In genomic region chr5:34589832-34590231, GRCh38 we compare ENCODE assay signal across 33 cellular contexts.
"Had no signal": no experiment of that assay in that cellular context is flagged by ENCODE, and none has a peak within 500 bp of the region (broad histone marks: within the 10 kb centered on the region; RNA-seq: fewer than 3 reads in every experiment).

No MANE protein-coding gene starts in this region.

- DNase-seq: naive thymus-derived CD8-positive, alpha-beta T cell; nephron progenitor cell; nucleus accumbens; ovary; posterior cingulate gyrus; psoas muscle; right cardiac atrium; right lobe of liver; sigmoid colon; spleen; stimulated activated CD4-positive, alpha-beta T cell treated with anti-CD3 and anti-CD28 coated beads, Interleukin-12 subunit alpha, Interleukin-12 subunit beta, amount 100 ng/mL, for 4 hours; stimulated activated CD4-positive, alpha-beta T cell treated with anti-CD3 and anti-CD28 coated beads, Interleukin-1b, Interleukin-23, amount 100 ng/mL, for 48 hours; stimulated activated CD4-positive, alpha-beta T cell treated with anti-CD3 and anti-CD28 coated beads, Interleukin-4, amount 100 ng/mL, for 1 hour; stimulated activated CD4-positive, alpha-beta T cell treated with anti-CD3 and anti-CD28 coated beads, Interleukin-4, amount 100 ng/mL, for 4 hours; stimulated activated CD8-positive, alpha-beta memory T cell treated with anti-CD3 and anti-CD28 coated beads, Interleukin-4, amount 100 ng/mL, for 48 hours; stimulated activated naive CD4-positive, alpha-beta T cell; stimulated activated naive CD8-positive, alpha-beta T cell treated with anti-CD3 and anti-CD28 coated beads, Interleukin-15, amount 100 ng/mL, for 72 hours; stimulated activated naive CD8-positive, alpha-beta T cell treated with anti-CD3 and anti-CD28 coated beads, Interleukin-15, Interleukin-2, amounts not matched to agents 100 U/mL and 50 U/mL, for 24 hours; substantia nigra; thyroid gland; trophoblast cell; upper lobe of left lung had no signal

- H3K4me1 ChIP-seq: parathyroid adenoma, psoas muscle, right lobe of liver, thyroid gland, tibial nerve, vagina had no signal

- H3K9me3 Mint-ChIP-seq: naive thymus-derived CD8-positive, alpha-beta T cell; neural crest cell had no signal

- H3K27me3 ChIP-seq: neutrophil, ovary, right lobe of liver, sigmoid colon, spleen, thyroid gland, tibial nerve, upper lobe of left lung, vagina had no signal

- FAIRE-seq: urothelium cell line had no signal

- H3K36me3 ChIP-seq: neutrophil, ovary, right lobe of liver, sigmoid colon, spleen, thoracic aorta, thyroid gland, tibial nerve, upper lobe of left lung, vagina had no signal

- H3K4me1 Mint-ChIP-seq: naive thymus-derived CD8-positive, alpha-beta T cell; stimulated activated memory B cell treated with anti-CD40 and anti-IgM and Interleukin-4, amounts not matched to agents 10 μg/mL and 1 μg/mL and 100 μg/mL, for 72 hours had no signal

- H3K4me3 ChIP-seq: ovary, psoas muscle, right lobe of liver, sigmoid colon, smooth muscle cell, spleen, thoracic aorta, thyroid gland, tibial nerve, upper lobe of left lung, vagina had no signal

- H3K79me2 ChIP-seq: parathyroid adenoma had no signal

- H3K9ac ChIP-seq: parathyroid adenoma had no signal

- H3K4me2 ChIP-seq: smooth muscle cell had no signal

- H3K27ac ChIP-seq: neutrophil, ovary, parathyroid adenoma, psoas muscle, right lobe of liver, sigmoid colon, spleen, thoracic aorta, thyroid gland, tibial nerve, upper lobe of left lung, vagina had no signal

- H3K9me3 ChIP-seq: neutrophil, ovary, psoas muscle, right lobe of liver, sigmoid colon, spleen, thoracic aorta, thyroid gland, tibial nerve, upper lobe of left lung, vagina had no signal

- H3K27me3 Mint-ChIP-seq: progenitor cell of endocrine pancreas had no signal

- H3K4me3 Mint-ChIP-seq: naive thymus-derived CD8-positive, alpha-beta T cell; natural killer cell treated with Interleukin-12 subunit alpha and Interleukin-12 subunit beta and Interleukin-15 and Interleukin-18, amount 100 ng/mL, for 72 hours; nephron progenitor cell; neural crest cell; stimulated activated memory B cell treated with anti-CD40 and anti-IgM and Interleukin-4, amounts not matched to agents 10 μg/mL and 1 μg/mL and 100 μg/mL, for 72 hours; stimulated activated naive CD8-positive, alpha-beta T cell treated with anti-CD3 and anti-CD28 coated beads, Interleukin-15, amount 100 ng/mL, for 72 hours had no signal

- H3K36me3 Mint-ChIP-seq: naive thymus-derived CD8-positive, alpha-beta T cell; natural killer cell treated with Interleukin-12 subunit alpha and Interleukin-12 subunit beta and Interleukin-15 and Interleukin-18, amount 100 ng/mL, for 72 hours; stimulated activated memory B cell treated with anti-CD40 and anti-IgM and Interleukin-4, amounts not matched to agents 10 μg/mL and 1 μg/mL and 100 μg/mL, for 72 hours had no signal

- H2AFZ ChIP-seq: parathyroid adenoma had no signal

- H3K27ac Mint-ChIP-seq: naive thymus-derived CD8-positive, alpha-beta T cell; natural killer cell treated with Interleukin-12 subunit alpha and Interleukin-12 subunit beta and Interleukin-15 and Interleukin-18, amount 100 ng/mL, for 72 hours; nephron progenitor cell; progenitor cell of endocrine pancreas; stimulated activated memory B cell treated with anti-CD40 and anti-IgM and Interleukin-4, amounts not matched to agents 10 μg/mL and 1 μg/mL and 100 μg/mL, for 72 hours; stimulated activated naive CD8-positive, alpha-beta T cell treated with anti-CD3 and anti-CD28 coated beads, Interleukin-15, amount 100 ng/mL, for 72 hours had no signal

- ATAC-seq: naive thymus-derived CD8-positive, alpha-beta T cell; psoas muscle; right cardiac atrium; right lobe of liver; stimulated activated memory B cell treated with anti-CD40 and anti-IgM and Interleukin-4, amounts not matched to agents 10 μg/mL and 1 μg/mL and 100 μg/mL, for 72 hours; stimulated activated naive CD8-positive, alpha-beta T cell treated with anti-CD3 and anti-CD28 coated beads, Interleukin-15, amount 100 ng/mL, for 72 hours; stimulated activated naive CD8-positive, alpha-beta T cell treated with anti-CD3 and anti-CD28 coated beads, Interleukin-15, Interleukin-2, amounts not matched to agents 100 U/mL and 50 U/mL, for 24 hours had no signal
